24 cellular contexts compared by ENCODE assay signal in the genomic region with DNA sequence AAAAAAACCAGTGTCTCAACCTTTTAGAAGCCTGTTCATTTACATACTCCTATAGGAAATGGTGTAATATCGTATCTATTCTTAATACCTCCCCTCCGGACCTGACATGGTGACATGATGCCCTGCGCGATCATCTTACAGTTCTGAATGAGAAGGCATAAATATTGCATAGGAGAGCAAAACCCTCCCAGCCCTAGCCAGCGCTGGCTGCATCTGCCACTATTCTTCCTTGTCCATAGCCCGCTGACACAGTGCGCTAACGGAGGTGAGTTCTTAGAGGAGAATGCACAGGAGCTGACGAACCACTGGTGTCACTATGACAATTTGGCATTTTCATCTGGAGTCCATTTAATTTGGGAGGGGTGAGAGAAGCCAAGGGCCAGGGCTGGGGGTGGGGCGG.
DNase-seq lines count a peak whose midpoint lies in the region; ATAC-seq lines count a peak whose summit lies in the region.
"Had no signal": no experiment of that assay in that cellular context is flagged by ENCODE, and none has a peak within 500 bp of the region (broad histone marks: within the 10 kb centered on the region; RNA-seq: fewer than 3 reads in every experiment).

No MANE protein-coding gene starts in this region.

- no peak overlapping the region for H3K27ac ChIP-seq in right cardiac atrium (ENCODE audit: low read length)
- H3K27ac ChIP-seq: tibial nerve had no signal

- peak; percentile 18 to 19 for ATAC-seq in right cardiac atrium
- ATAC-seq in left ventricle myocardium superior, result no peak
- no peak for ATAC-seq in HG02571 (IDR thresholded peaks at IDR 0.05; ENCODE audit: unreplicated experiment)
- ATAC-seq in GM21825 (IDR thresholded peaks at IDR 0.05; ENCODE audit: unreplicated experiment), result no peak
- ATAC-seq in GM21381 (IDR thresholded peaks at IDR 0.05; ENCODE audit: unreplicated experiment), result no peak
- ATAC-seq: activated CD4-positive, CD25-positive, alpha-beta regulatory T cell treated with anti-CD3 and anti-CD28 coated beads, Interleukin-2, amount 50 U/mL, for 24 hours; activated T-helper 17 cell treated with anti-CD3 and anti-CD28 coated beads, Interleukin-2, amount 50 U/mL, for 72 hours; CD8-positive, alpha-beta T cell; natural killer cell treated with Interleukin-12 subunit alpha and Interleukin-12 subunit beta and Interleukin-15 and Interleukin-18, amount 100 ng/mL, for 72 hours had no signal

- DNase-seq in right cardiac atrium (no peak), left ventricle myocardium superior (no peak), NCI-H748 treated with DMSO at 0.1 percent for 48 hours (lab: John Stamatoyannopoulos, UW) (peak; percentile 37), SW480 (ENCODE audit: low spot score) (peak; percentile 46), islet precursor cell (no peak)
- DNase-seq: activated CD4-positive, alpha-beta memory T cell treated with anti-CD3 and anti-CD28 coated beads for 36 hours; activated CD8-positive, alpha-beta memory T cell treated with anti-CD3 and anti-CD28 coated beads, Interleukin-2, amount 50 U/mL, for 48 hours; activated naive CD4-positive, alpha-beta T cell treated with anti-CD3 and anti-CD28 coated beads, Interleukin-2, amount 50 U/mL, for 16 hours; CD8-positive, alpha-beta T cell; effector CD4-positive, alpha-beta T cell; GDM1; H9; kidney; NCI-H2227 treated with DMSO at 0.1 percent for 48 hours; small intestine; stimulated activated CD4-positive, alpha-beta T cell treated with anti-CD3 and anti-CD28 coated beads, Interleukin-1b, Interleukin-23, amount 100 ng/mL, for 48 hours had no signal

- H3K27me3 ChIP-seq in right cardiac atrium (ENCODE audit: control insufficient read depth, insufficient read depth), result no peaks in the 10 kb centered on the region
- H3K27me3 ChIP-seq: tibial nerve had no signal

- no peak overlapping the region for H3K4me3 ChIP-seq in right cardiac atrium (ENCODE audit: low read length)
- H3K4me3 ChIP-seq: PC-9, tibial nerve had no signal

- no peaks in the 10 kb centered on the region for H3K4me1 ChIP-seq in right cardiac atrium (ENCODE audit: control insufficient read depth, insufficient read depth, low read length)
- H3K4me1 ChIP-seq: tibial nerve had no signal

- intact Hi-C loops in right cardiac atrium (cut with DNase I) (no loop called here), left ventricle myocardium superior (cut with micrococcal nuclease) (no loop called here)

- no peaks in the 10 kb centered on the region for H3K9me3 ChIP-seq in right cardiac atrium (ENCODE audit: control insufficient read depth, low read length)
- H3K9me3 ChIP-seq: tibial nerve had no signal

- 95% methylated on average over 10 of the region's 10 CpGs for WGBS in right cardiac atrium

Comparison
In these comparisons a context has a peak if more than half of its experiments do, and no peak if none do; other contexts are left out.
1. ATAC-seq: peak in right cardiac atrium (2 of 2); none in left ventricle myocardium superior (single experiment), HG02571 (single experiment), GM21825 (single experiment) and GM21381 (single experiment).
2. DNase-seq: peak in NCI-H748 treated with DMSO at 0.1 percent for 48 hours (single experiment) and SW480 (single experiment); none in right cardiac atrium (0 of 3), left ventricle myocardium superior (single experiment) and islet precursor cell (single experiment).